Comparison of ENCODE assay signal across 17 cellular contexts in the genomic region with DNA sequence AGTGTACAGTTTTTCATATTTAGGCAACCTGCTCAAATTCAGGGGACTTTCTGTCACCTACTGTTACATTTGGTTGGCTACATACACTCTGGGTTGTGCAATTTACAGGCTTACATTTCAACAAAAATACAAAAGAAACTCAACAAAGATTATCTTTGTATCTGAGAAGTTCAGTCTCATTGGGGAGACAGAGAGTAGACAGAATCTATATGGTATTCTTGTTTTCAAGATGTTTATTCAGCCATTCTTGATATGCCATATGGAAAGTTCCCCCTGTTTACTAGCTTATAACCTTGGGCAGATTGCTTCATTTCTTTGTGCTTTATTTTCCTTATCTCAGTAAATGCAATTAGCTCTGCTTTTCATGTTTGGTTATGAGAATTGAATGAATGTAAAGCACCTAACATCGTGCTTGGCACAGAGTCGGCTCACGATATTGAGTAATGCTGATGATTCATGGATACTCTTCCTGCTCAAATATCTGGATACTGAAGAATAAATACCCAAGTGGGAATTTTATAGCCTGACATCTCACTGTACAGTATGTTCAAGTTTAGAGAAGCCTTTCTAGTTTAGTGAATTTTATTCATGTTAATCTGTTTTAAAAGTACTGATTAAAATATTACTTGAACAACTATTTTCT.
DNase-seq lines count a peak whose midpoint lies in the region; ATAC-seq and TF ChIP-seq lines count a peak whose summit lies in the region.
"Had no signal": no experiment of that assay in that cellular context is flagged by ENCODE, and none has a peak within 500 bp of the region (broad histone marks: within the 10 kb centered on the region; RNA-seq: fewer than 3 reads in every experiment).

No MANE protein-coding gene starts in this region.

- ATAC-seq in mucosa of descending colon (peak; percentile 82), left ventricle myocardium superior (no peak)
- ATAC-seq: activated naive CD8-positive, alpha-beta T cell treated with anti-CD3 and anti-CD28 coated beads, Interleukin-2, amount 50 U/mL, for 24 hours had no signal

- H3K36me3 ChIP-seq in mucosa of descending colon (ENCODE audit: low read depth), result no peaks in the 10 kb centered on the region
- H3K36me3 ChIP-seq: BLaER1 treated with 17β-estradiol and CSF1 and Interleukin-3, amounts not matched to agents 10 nM and 100 nM had no signal

- no peaks in the 10 kb centered on the region for H3K4me1 ChIP-seq in mucosa of descending colon (ENCODE audit: low read depth)
- H3K4me1 ChIP-seq: BLaER1 treated with 17β-estradiol and CSF1 and Interleukin-3, amounts not matched to agents 10 nM and 100 nM had no signal

- H3K9me3 ChIP-seq in mucosa of descending colon, result no peaks in the 10 kb centered on the region
- H3K9me3 ChIP-seq: BLaER1 treated with 17β-estradiol and CSF1 and Interleukin-3, amounts not matched to agents 10 nM and 100 nM had no signal

- H3K4me3 ChIP-seq in AG10803 (ENCODE audit: low read length), result no peak overlapping the region
- H3K4me3 ChIP-seq in choroid plexus epithelial cell (ENCODE audit: low read depth, low read length), result no peak overlapping the region
- H3K4me3 ChIP-seq in mucosa of descending colon, result no peak overlapping the region
- H3K4me3 ChIP-seq: BLaER1 treated with 17β-estradiol and CSF1 and Interleukin-3, amounts not matched to agents 10 nM and 100 nM had no signal

- intact Hi-C loops in mucosa of descending colon (cut with DNase I, micrococcal nuclease), result no loop called here
- intact Hi-C loops in left ventricle myocardium superior (cut with micrococcal nuclease), result no loop called here

- TF ChIP-seq CTCF in AG10803 (conservative IDR thresholded peaks at IDR 0.05; ENCODE audit: low read length) (no peak), choroid plexus epithelial cell (conservative IDR thresholded peaks at IDR 0.05; ENCODE audit: low read depth, low read length) (no peak), mucosa of descending colon (IDR thresholded peaks at IDR 0.05) (no peak)

- peak; percentile 53 for DNase-seq in AG10803 (ENCODE audit: low read depth)
- DNase-seq in M059J (ENCODE audit: low read depth), result peak; percentile 63
- DNase-seq in choroid plexus epithelial cell (ENCODE audit: low read depth), result peak; percentile 77
- no peak for DNase-seq in mucosa of descending colon
- no peak for DNase-seq in left ventricle myocardium superior
- no peak for DNase-seq in activated CD4-positive, CD25-positive, alpha-beta regulatory T cell treated with anti-CD3 and anti-CD28 coated beads, Interleukin-2, amount 50 U/mL, for 72 hours
- no peak for DNase-seq in T-helper 1 cell
- no peak for DNase-seq in DMS153 treated with DMSO at 0.1 percent for 48 hours (lab: John Stamatoyannopoulos, UW; ENCODE audit: unreplicated experiment)
- DNase-seq: activated CD4-positive, alpha-beta T cell treated with anti-CD3 and anti-CD28 coated beads for 48 hours; activated naive CD8-positive, alpha-beta T cell treated with anti-CD3 and anti-CD28 coated beads, Interleukin-2, amount 50 U/mL, for 24 hours; GOT3; islet precursor cell; NCI-H187; NCI-H748 treated with DMSO at 0.1 percent for 48 hours; posterior cingulate gyrus; RPMI8226 had no signal

Comparison
In these comparisons a context has a peak if more than half of its experiments do, and no peak if none do; other contexts are left out.
1. DNase-seq: peak in AG10803 (single experiment), M059J (single experiment) and choroid plexus epithelial cell (single experiment); none in mucosa of descending colon (0 of 3), left ventricle myocardium superior (single experiment), activated CD4-positive, CD25-positive, alpha-beta regulatory T cell treated with anti-CD3 and anti-CD28 coated beads, Interleukin-2, amount 50 U/mL, for 72 hours (single experiment), T-helper 1 cell (0 of 5) and DMS153 treated with DMSO at 0.1 percent for 48 hours (single experiment).